Comparison of ENCODE assay signal across 1 cellular context in the genomic region with DNA sequence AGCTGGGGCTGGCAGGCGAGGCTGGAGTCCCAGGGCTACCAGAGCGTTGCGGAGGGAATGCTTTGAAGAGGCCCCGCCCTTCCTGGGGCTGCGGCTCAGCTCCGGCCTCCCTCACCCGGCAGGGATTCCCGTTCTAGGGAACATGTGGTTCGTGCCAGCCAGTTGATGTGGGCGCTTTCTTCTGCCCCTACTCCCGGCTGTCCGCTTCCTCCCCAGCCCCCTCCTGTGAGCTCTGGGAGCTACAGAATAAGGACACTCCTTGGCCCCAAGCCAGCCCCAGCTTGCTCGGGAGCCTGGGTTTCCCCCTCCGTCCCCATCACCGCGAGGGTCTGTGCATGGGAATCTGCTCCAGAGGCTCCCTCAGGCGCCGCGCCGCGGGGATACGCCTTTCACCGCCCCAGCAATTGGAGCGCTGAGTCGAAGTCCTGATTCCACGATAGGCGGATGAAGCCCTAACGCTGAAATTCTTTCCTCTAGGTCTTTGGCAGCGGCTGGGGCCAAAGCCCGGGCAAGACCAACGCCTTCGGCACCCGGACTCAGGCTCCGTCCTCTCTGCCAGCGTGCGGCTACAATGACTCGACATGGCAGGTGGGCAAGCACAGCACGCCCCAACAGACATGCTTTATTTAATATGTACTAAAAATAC.
TF ChIP-seq lines count a peak whose summit lies in the region.

No MANE protein-coding gene starts in this region.

TF ChIP-seq in HepG2, 621 proteins besides CTCF, POLR2A, EP300 and RAD21 (continued from another document):
- TF ChIP-seq, protein P1, sequence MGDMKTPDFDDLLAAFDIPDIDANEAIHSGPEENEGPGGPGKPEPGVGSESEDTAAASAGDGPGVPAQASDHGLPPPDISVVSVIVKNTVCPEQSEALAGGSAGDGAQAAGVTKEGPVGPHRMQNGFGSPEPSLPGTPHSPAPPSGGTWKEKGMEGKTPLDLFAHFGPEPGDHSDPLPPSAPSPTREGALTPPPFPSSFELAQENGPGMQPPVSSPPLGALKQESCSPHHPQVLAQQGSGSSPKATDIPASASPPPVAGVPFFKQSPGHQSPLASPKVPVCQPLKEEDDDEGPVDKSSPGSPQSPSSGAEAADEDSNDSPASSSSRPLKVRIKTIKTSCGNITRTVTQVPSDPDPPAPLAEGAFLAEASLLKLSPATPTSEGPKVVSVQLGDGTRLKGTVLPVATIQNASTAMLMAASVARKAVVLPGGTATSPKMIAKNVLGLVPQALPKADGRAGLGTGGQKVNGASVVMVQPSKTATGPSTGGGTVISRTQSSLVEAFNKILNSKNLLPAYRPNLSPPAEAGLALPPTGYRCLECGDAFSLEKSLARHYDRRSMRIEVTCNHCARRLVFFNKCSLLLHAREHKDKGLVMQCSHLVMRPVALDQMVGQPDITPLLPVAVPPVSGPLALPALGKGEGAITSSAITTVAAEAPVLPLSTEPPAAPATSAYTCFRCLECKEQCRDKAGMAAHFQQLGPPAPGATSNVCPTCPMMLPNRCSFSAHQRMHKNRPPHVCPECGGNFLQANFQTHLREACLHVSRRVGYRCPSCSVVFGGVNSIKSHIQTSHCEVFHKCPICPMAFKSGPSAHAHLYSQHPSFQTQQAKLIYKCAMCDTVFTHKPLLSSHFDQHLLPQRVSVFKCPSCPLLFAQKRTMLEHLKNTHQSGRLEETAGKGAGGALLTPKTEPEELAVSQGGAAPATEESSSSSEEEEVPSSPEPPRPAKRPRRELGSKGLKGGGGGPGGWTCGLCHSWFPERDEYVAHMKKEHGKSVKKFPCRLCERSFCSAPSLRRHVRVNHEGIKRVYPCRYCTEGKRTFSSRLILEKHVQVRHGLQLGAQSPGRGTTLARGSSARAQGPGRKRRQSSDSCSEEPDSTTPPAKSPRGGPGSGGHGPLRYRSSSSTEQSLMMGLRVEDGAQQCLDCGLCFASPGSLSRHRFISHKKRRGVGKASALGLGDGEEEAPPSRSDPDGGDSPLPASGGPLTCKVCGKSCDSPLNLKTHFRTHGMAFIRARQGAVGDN (CRISPR knock-in tag; IDR thresholded peaks at IDR 0.05) = peak; percentile 23; the same call in 1 of the 2 replicates
- TF ChIP-seq ZFP82 (CRISPR knock-in tag; IDR thresholded peaks at IDR 0.05; ENCODE audit: borderline replicate concordance) = no peak
- 0 out of 2 replicates have a peak, but pooled peaks have one; percentile 25 for TF ChIP-seq UBTF (CRISPR knock-in tag; IDR thresholded peaks at IDR 0.05)
- TF ChIP-seq, protein P2, sequence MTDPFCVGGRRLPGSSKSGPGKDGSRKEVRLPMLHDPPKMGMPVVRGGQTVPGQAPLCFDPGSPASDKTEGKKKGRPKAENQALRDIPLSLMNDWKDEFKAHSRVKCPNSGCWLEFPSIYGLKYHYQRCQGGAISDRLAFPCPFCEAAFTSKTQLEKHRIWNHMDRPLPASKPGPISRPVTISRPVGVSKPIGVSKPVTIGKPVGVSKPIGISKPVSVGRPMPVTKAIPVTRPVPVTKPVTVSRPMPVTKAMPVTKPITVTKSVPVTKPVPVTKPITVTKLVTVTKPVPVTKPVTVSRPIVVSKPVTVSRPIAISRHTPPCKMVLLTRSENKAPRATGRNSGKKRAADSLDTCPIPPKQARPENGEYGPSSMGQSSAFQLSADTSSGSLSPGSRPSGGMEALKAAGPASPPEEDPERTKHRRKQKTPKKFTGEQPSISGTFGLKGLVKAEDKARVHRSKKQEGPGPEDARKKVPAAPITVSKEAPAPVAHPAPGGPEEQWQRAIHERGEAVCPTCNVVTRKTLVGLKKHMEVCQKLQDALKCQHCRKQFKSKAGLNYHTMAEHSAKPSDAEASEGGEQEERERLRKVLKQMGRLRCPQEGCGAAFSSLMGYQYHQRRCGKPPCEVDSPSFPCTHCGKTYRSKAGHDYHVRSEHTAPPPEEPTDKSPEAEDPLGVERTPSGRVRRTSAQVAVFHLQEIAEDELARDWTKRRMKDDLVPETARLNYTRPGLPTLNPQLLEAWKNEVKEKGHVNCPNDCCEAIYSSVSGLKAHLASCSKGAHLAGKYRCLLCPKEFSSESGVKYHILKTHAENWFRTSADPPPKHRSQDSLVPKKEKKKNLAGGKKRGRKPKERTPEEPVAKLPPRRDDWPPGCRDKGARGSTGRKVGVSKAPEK (CRISPR knock-in tag; IDR thresholded peaks at IDR 0.05; ENCODE audit: borderline replicate concordance) = no peak
